In the genomic region with DNA sequence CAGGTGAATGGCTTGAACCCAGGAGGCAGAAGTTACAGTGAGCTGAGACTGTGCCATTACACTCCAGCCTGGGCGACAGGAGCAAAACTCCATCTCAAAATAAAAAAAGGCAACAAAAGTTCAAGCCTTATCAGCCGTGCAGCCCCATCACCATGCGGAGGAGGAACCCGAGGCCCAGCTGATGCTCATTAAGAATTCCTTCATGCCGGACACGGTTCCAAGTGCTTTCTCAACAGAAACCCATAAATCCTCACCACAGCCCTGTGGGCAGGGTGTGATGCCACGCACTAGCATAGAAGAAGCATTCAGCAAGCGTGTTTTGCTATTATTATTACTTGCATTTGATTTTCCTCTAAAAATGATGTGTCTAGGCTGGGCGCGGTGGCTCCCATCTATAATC, we compare ENCODE assay signal across 15 cellular contexts. TPM values are rescaled to one million over a fixed set of nuclear protein-coding genes. Genes with fewer than 3 reads are reported as not detected.
DNase-seq lines count a peak whose midpoint lies in the region; ATAC-seq and TF ChIP-seq lines count a peak whose summit lies in the region.
"Had no signal": no experiment of that assay in that cellular context is flagged by ENCODE, and none has a peak within 500 bp of the region (broad histone marks: within the 10 kb centered on the region; RNA-seq: fewer than 3 reads in every experiment).

No MANE protein-coding gene starts in this region.

- no peaks in the 10 kb centered on the region for H3K36me3 ChIP-seq in BJ (ENCODE audit: control insufficient read depth, insufficient read depth, low read length)
- no peaks in the 10 kb centered on the region for H3K36me3 ChIP-seq in MG63
- H3K36me3 ChIP-seq: ovary had no signal

- peaks cover 39% of the 10 kb centered on the region for H3K36me3 Mint-ChIP-seq in activated naive CD8-positive, alpha-beta T cell treated with anti-CD3 and anti-CD28 coated beads, Interleukin-2, amount 10 ng/mL, durations not matched to agents 7 days and 5 days
- H3K36me3 Mint-ChIP-seq in naive thymus-derived CD8-positive, alpha-beta T cell = peaks cover 0 to 10% (median 2%) of the 10 kb centered on the region in 3 donors
- no peaks in the 10 kb centered on the region for H3K36me3 Mint-ChIP-seq in type B pancreatic cell

- H3K27ac Mint-ChIP-seq in activated naive CD8-positive, alpha-beta T cell treated with anti-CD3 and anti-CD28 coated beads, Interleukin-2, amount 10 ng/mL, durations not matched to agents 7 days and 5 days = peak overlapping the region; percentile 31
- H3K27ac Mint-ChIP-seq in naive thymus-derived CD8-positive, alpha-beta T cell = peak overlapping the region in 9 of 10 donors; percentile 46 to 96 (median 73)
- H3K27ac Mint-ChIP-seq in type B pancreatic cell = no peak overlapping the region

- TF ChIP-seq CTCF in BJ (IDR thresholded peaks at IDR 0.05; ENCODE audit: insufficient read depth, low read depth, low read length) (no peak), HL-60 (IDR thresholded peaks at IDR 0.05; ENCODE audit: insufficient read depth, low read length) (no peak), type B pancreatic cell (conservative IDR thresholded peaks at IDR 0.05) (no peak)

- POLR2A ChIA-PET in BJ (lab: Charles Lee) = interaction anchor here (0.6 kb wide), 1 partner anchor 1763 kb away, joined by 3 read pairs; no protein-coding TSS in a partner anchor
- POLR2A ChIA-PET in activated naive CD8-positive, alpha-beta T cell treated with anti-CD3 and anti-CD28 coated beads, Interleukin-2, amount 10 ng/mL, durations not matched to agents 7 days and 5 days (lab: Charles Lee) = interaction anchor here (1.2 to 2.3 kb wide), 3 partner anchors 10 to 51 kb away, joined by 3 to 9 read pairs (median 3); no protein-coding TSS in a partner anchor
- POLR2A ChIA-PET in naive thymus-derived CD8-positive, alpha-beta T cell (lab: Charles Lee) = interaction anchor here (0.9 to 3.0 kb wide), 5 partner anchors 10 to 55 kb away, joined by 3 to 16 read pairs (median 7); a partner anchor contains a TSS

- H3K4me3 Mint-ChIP-seq in activated naive CD8-positive, alpha-beta T cell treated with anti-CD3 and anti-CD28 coated beads, Interleukin-2, amount 10 ng/mL, durations not matched to agents 7 days and 5 days = no peak overlapping the region
- H3K4me3 Mint-ChIP-seq in naive thymus-derived CD8-positive, alpha-beta T cell = peak overlapping the region in 4 of 10 donors; percentile 7 to 56 (median 10)
- no peak overlapping the region for H3K4me3 Mint-ChIP-seq in type B pancreatic cell

- CTCF ChIA-PET in BJ (lab: Yijun Ruan, JAX) = no interaction called here

- H3K9me3 ChIP-seq in MG63 = peaks cover 5% of the 10 kb centered on the region; the same call in 1 of the 2 replicates
- H3K9me3 ChIP-seq: ovary had no signal

- no peak for ATAC-seq in activated naive CD8-positive, alpha-beta T cell treated with anti-CD3 and anti-CD28 coated beads, Interleukin-2, amount 10 ng/mL, durations not matched to agents 7 days and 5 days (ENCODE audit: low read depth)
- ATAC-seq in naive thymus-derived CD8-positive, alpha-beta T cell = no peak
- ATAC-seq in GM21447 (IDR thresholded peaks at IDR 0.05; ENCODE audit: unreplicated experiment) = no peak
- ATAC-seq: T-helper 17 cell had no signal

- peak overlapping the region; percentile 57; the same call in 1 of the 2 replicates for H3K27ac ChIP-seq in HL-60 (replicated peaks)
- H3K27ac ChIP-seq: ovary had no signal

- peaks cover 75% of the 10 kb centered on the region for H3K4me1 Mint-ChIP-seq in activated naive CD8-positive, alpha-beta T cell treated with anti-CD3 and anti-CD28 coated beads, Interleukin-2, amount 10 ng/mL, durations not matched to agents 7 days and 5 days
- peaks cover 48 to 95% (median 90%) of the 10 kb centered on the region in 4 donors for H3K4me1 Mint-ChIP-seq in naive thymus-derived CD8-positive, alpha-beta T cell
- peaks cover 12% of the 10 kb centered on the region for H3K4me1 Mint-ChIP-seq in type B pancreatic cell (ENCODE audit: unreplicated experiment)

- peaks cover 1% of the 10 kb centered on the region for H3K9me3 Mint-ChIP-seq in activated naive CD8-positive, alpha-beta T cell treated with anti-CD3 and anti-CD28 coated beads, Interleukin-2, amount 10 ng/mL, durations not matched to agents 7 days and 5 days
- no peaks in the 10 kb centered on the region for H3K9me3 Mint-ChIP-seq in naive thymus-derived CD8-positive, alpha-beta T cell
- H3K9me3 Mint-ChIP-seq in type B pancreatic cell = no peaks in the 10 kb centered on the region

- H3K4me3 ChIP-seq in BJ (ENCODE audit: low read depth, low read length) (no peak overlapping the region), HL-60 (replicated peaks; ENCODE audit: insufficient read depth, low read length) (no peak overlapping the region), MG63 (no peak overlapping the region)
- H3K4me3 ChIP-seq: ovary had no signal

- peak; percentile 70 for DNase-seq in BJ (ENCODE audit: low read depth)
- DNase-seq in HL-60 (ENCODE audit: low read depth in 1 of 2, low spot score in 1 of 2) = peak in 1 of 2 experiments; percentile 63
- no peak for DNase-seq in activated naive CD8-positive, alpha-beta T cell treated with anti-CD3 and anti-CD28 coated beads, Interleukin-2, amount 10 ng/mL, durations not matched to agents 7 days and 5 days
- DNase-seq in naive thymus-derived CD8-positive, alpha-beta T cell = no peak
- DNase-seq in type B pancreatic cell (ENCODE audit: extremely low spot score, unreplicated experiment) = no peak
- no peak for DNase-seq in MG63
- no peak for DNase-seq in RKO (ENCODE audit: low spot score)
- DNase-seq: activated CD8-positive, alpha-beta memory T cell treated with anti-CD3 and anti-CD28 coated beads, Interleukin-2, amount 50 U/mL, for 4 hours; effector CD4-positive, alpha-beta T cell; NCI-H2029 treated with DMSO at 0.1 percent for 48 hours; ovary; stimulated activated CD4-positive, alpha-beta T cell treated with anti-CD3 and anti-CD28 coated beads, Interleukin-1b, Interleukin-23, amount 100 ng/mL, for 48 hours; stimulated activated naive B cell treated with anti-CD40 and anti-IgM and Interleukin-4, amounts not matched to agents 10 μg/mL and 1 μg/mL and 100 μg/mL, for 72 hours; T-helper 17 cell had no signal

- peaks cover 2% of the 10 kb centered on the region for H3K27me3 ChIP-seq in BJ (ENCODE audit: control insufficient read depth, insufficient read depth, low read length)
- no peaks in the 10 kb centered on the region for H3K27me3 ChIP-seq in HL-60 (ENCODE audit: insufficient read depth, poor library complexity, severe bottlenecking)
- H3K27me3 ChIP-seq in MG63 = no peaks in the 10 kb centered on the region
- H3K27me3 ChIP-seq: ovary had no signal

- no peaks in the 10 kb centered on the region for H3K27me3 Mint-ChIP-seq in activated naive CD8-positive, alpha-beta T cell treated with anti-CD3 and anti-CD28 coated beads, Interleukin-2, amount 10 ng/mL, durations not matched to agents 7 days and 5 days
- H3K27me3 Mint-ChIP-seq in naive thymus-derived CD8-positive, alpha-beta T cell = no peaks in the 10 kb centered on the region
- peaks cover 8% of the 10 kb centered on the region for H3K27me3 Mint-ChIP-seq in type B pancreatic cell
- H3K27me3 Mint-ChIP-seq: stimulated activated naive B cell treated with anti-CD40 and anti-IgM and Interleukin-4, amounts not matched to agents 10 μg/mL and 1 μg/mL and 100 μg/mL, for 72 hours; T-helper 17 cell had no signal

RNA-seq across cellular contexts. Expression of a gene that starts 56.3 kb away (rescaled TPM):
- polyA plus RNA-seq in BJ (2011; rRNA removed) = 0.75 and 1.3 TPM in 2 replicates
- polyA minus RNA-seq in BJ (2011; rRNA and poly(A)+ RNA removed) = 0.93 and 1.5 TPM in 2 replicates
- total RNA-seq in activated naive CD8-positive, alpha-beta T cell treated with anti-CD3 and anti-CD28 coated beads, Interleukin-2, amount 10 ng/mL, durations not matched to agents 7 days and 5 days = 100 to 1,000 TPM; 142 to 147 TPM
- 100 to 1,000 TPM; 140 to 141 TPM for total RNA-seq in naive thymus-derived CD8-positive, alpha-beta T cell
- polyA plus RNA-seq in naive thymus-derived CD8-positive, alpha-beta T cell = 10 to 100 TPM; 14.4 to 38.5 (median 20.9) TPM
- total RNA-seq in type B pancreatic cell (ENCODE audit: low replicate concordance) = 0.71 and 20.8 TPM in 2 replicates
- total RNA-seq in MG63 (2014; rRNA removed; shearing (Covaris generic); ENCODE audit: low replicate concordance) = 5.2 and 5.8 TPM in 2 replicates
